Comparison of ENCODE assay signal across 24 cellular contexts in genomic region chr1:168610111-168610510, GRCh38. TPM values are rescaled to one million over a fixed set of nuclear protein-coding genes. Genes with fewer than 3 reads are reported as not detected.
DNase-seq lines count a peak whose midpoint lies in the region; ATAC-seq and TF ChIP-seq lines count a peak whose summit lies in the region.
"Had no signal": no experiment of that assay in that cellular context is flagged by ENCODE, and none has a peak within 500 bp of the region (broad histone marks: within the 10 kb centered on the region; RNA-seq: fewer than 3 reads in every experiment).

No MANE protein-coding gene starts in this region.

- ATAC-seq in mucosa of descending colon: no peak
- ATAC-seq: activated naive CD8-positive, alpha-beta T cell treated with anti-CD3 and anti-CD28 coated beads, Interleukin-2, amount 50 U/mL, for 24 hours; stimulated activated naive CD8-positive, alpha-beta T cell treated with anti-CD3 and anti-CD28 coated beads, Interleukin-15, amount 100 ng/mL, for 72 hours; T-cell had no signal

- DNase-seq in DMS 273 (lab: John Stamatoyannopoulos, UW; ENCODE audit: unreplicated experiment) (peak; percentile 25), DMS 273 treated with DMSO at 0.1 percent for 48 hours (lab: John Stamatoyannopoulos, UW) (no peak), SK-N-DZ (ENCODE audit: low spot score) (peak; percentile 61), fibroblast of the aortic adventitia (ENCODE audit: low read depth) (no peak), superior temporal gyrus (ENCODE audit: extremely low spot score) (peak; percentile 38), GM10266 (ENCODE audit: extremely low spot score) (no peak), mucosa of descending colon (no peak)
- DNase-seq in activated CD4-positive, alpha-beta T cell treated with anti-CD3 and anti-CD28 coated beads, Interleukin-2, amount 50 U/mL, for 4 hours: no peak
- DNase-seq: activated CD4-positive, alpha-beta T cell treated with anti-CD3 and anti-CD28 coated beads, Interleukin-2, amount 10 ng/mL, durations not matched to agents 24 days and 14 days; activated naive CD8-positive, alpha-beta T cell treated with anti-CD3 and anti-CD28 coated beads, Interleukin-2, amount 50 U/mL, for 24 hours; Calu3; Kasumi-1; left lung; NCI-H2029 treated with DMSO at 0.1 percent for 48 hours; NCI-H524 treated with DMSO at 0.1 percent for 48 hours; stimulated activated CD4-positive, alpha-beta T cell treated with anti-CD3 and anti-CD28 coated beads, Interleukin-4, amount 100 ng/mL, for 1 hour; stimulated activated naive CD8-positive, alpha-beta T cell treated with anti-CD3 and anti-CD28 coated beads, Interleukin-15, amount 100 ng/mL, for 72 hours; T-cell; upper lobe of left lung had no signal

- no peaks in the 10 kb centered on the region for H3K36me3 ChIP-seq in mucosa of descending colon (ENCODE audit: low read depth)
- H3K36me3 ChIP-seq: BLaER1 treated with 17β-estradiol and CSF1 and Interleukin-3, amounts not matched to agents 10 nM and 100 nM; left lung; upper lobe of left lung had no signal

- no peaks in the 10 kb centered on the region for H3K4me1 ChIP-seq in mucosa of descending colon (ENCODE audit: low read depth)
- H3K4me1 ChIP-seq: left lung had no signal

- TF ChIP-seq CTCF in fibroblast of the aortic adventitia (IDR thresholded peaks at IDR 0.05; ENCODE audit: insufficient read depth, low read length) (peak; percentile 1), GM10266 (IDR thresholded peaks at IDR 0.05; ENCODE audit: control insufficient read depth, insufficient read depth, low read depth, missing control alignments) (no peak), mucosa of descending colon (IDR thresholded peaks at IDR 0.05) (no peak)

- intact Hi-C loops in mucosa of descending colon (cut with DNase I, micrococcal nuclease): no loop called here

- no peak overlapping the region for H3K4me3 ChIP-seq in fibroblast of the aortic adventitia (ENCODE audit: low read depth, low read length)
- no peak overlapping the region for H3K4me3 ChIP-seq in mucosa of descending colon
- H3K4me3 ChIP-seq: BLaER1 treated with 17β-estradiol and CSF1 and Interleukin-3, amounts not matched to agents 10 nM and 100 nM; left lung; skin epidermis; upper lobe of left lung had no signal

- H3K9me3 ChIP-seq in mucosa of descending colon: no peaks in the 10 kb centered on the region
- H3K9me3 ChIP-seq: BLaER1 treated with 17β-estradiol and CSF1 and Interleukin-3, amounts not matched to agents 10 nM and 100 nM; left lung; upper lobe of left lung had no signal

RNA-seq across cellular contexts. Expression of gene XCL1, which starts 33.7 kb away (rescaled TPM):
- 1.6 and 2.3 TPM in 2 replicates for polyA plus RNA-seq in SK-N-DZ (2014; cell fraction: cytosol; rRNA removed)
- polyA plus RNA-seq in SK-N-DZ (2014; cell fraction: nucleus; rRNA removed): 28.1 and 29.9 TPM in 2 replicates
- total RNA-seq in fibroblast of the aortic adventitia (ENCODE audit: low replicate concordance) (not detected in 2 replicates), mucosa of descending colon (1 to 10 TPM in 1 of 3 donors, under 1 TPM in 1, not detected in 1; 0.22 to 1.1 TPM)
- total RNA-seq: A172, bronchial epithelial cell, Calu3, esophagus mucosa had no signal

Comparison
In these comparisons a context has a peak if more than half of its experiments do, and no peak if none do; other contexts are left out.
1. DNase-seq: peak in DMS 273 (single experiment), SK-N-DZ (single experiment) and superior temporal gyrus (single experiment); none in DMS 273 treated with DMSO at 0.1 percent for 48 hours (single experiment), fibroblast of the aortic adventitia (single experiment), GM10266 (single experiment), activated CD4-positive, alpha-beta T cell treated with anti-CD3 and anti-CD28 coated beads, Interleukin-2, amount 50 U/mL, for 4 hours (0 of 2) and mucosa of descending colon (0 of 3).